Comparison of ENCODE assay signal across 15 cellular contexts in the genomic region with DNA sequence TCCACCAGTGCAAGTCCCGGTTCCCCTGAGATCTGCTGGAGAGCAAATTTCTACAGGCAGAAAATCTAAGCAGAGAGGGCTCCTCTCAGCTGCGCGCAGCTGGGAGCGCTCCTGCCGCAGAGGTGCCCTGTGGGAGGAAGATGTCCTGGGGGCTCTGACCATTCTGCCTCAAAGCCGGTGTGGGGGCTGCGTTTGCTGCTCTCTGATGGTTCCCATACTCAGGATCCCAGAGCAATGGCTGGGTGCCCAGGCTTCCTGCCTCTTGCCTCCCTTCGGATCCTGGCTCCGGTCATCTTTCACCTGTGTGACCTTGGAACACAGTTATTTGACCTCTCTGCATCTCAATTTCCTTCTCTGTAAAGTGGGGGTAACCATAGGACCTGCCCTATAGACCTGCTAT.
A peak's percentile ranks its signal among the peaks of the same experiment; 100 is the strongest.
DNase-seq lines count a peak whose midpoint lies in the region; ATAC-seq and TF ChIP-seq lines count a peak whose summit lies in the region.
"Had no signal": no experiment of that assay in that cellular context is flagged by ENCODE, and none has a peak within 500 bp of the region (broad histone marks: within the 10 kb centered on the region; RNA-seq: fewer than 3 reads in every experiment).

No MANE protein-coding gene starts in this region.

- H3K36me3 ChIP-seq in Loucy (ENCODE audit: insufficient read depth, low read length) = no peaks in the 10 kb centered on the region
- H3K36me3 ChIP-seq in esophagus muscularis mucosa = no peaks in the 10 kb centered on the region
- no peaks in the 10 kb centered on the region for H3K36me3 ChIP-seq in spleen

- no peak overlapping the region for H3K4me2 ChIP-seq in Loucy (ENCODE audit: low read depth, low read length, poor library complexity, severe bottlenecking)
- H3K4me2 ChIP-seq: A549 had no signal

- no peaks in the 10 kb centered on the region for H3F3A ChIP-seq in Loucy (ENCODE audit: low read depth)

- H3K27ac Mint-ChIP-seq in neural crest cell (ENCODE audit: unreplicated experiment) = peak overlapping the region; percentile 13
- H3K27ac Mint-ChIP-seq: CD8-positive, alpha-beta memory T cell; HFFc6 had no signal

- H3K9me3 ChIP-seq in Loucy (ENCODE audit: insufficient read depth, low read depth, low read length) (no peaks in the 10 kb centered on the region), esophagus muscularis mucosa (no peaks in the 10 kb centered on the region), spleen (no peaks in the 10 kb centered on the region)
- H3K9me3 ChIP-seq: A549, Caco-2 had no signal

- no peaks in the 10 kb centered on the region for H3K79me2 ChIP-seq in Loucy (ENCODE audit: insufficient read depth, low read length)

- H3K27ac ChIP-seq in esophagus muscularis mucosa (replicated peaks in 1 of 4) = no peak overlapping the region
- peak overlapping the region in 6 of 8 donors; percentile 11 to 82 (median 45) for H3K27ac ChIP-seq in spleen
- H3K27ac ChIP-seq: A549 had no signal

- H3K27me3 ChIP-seq in Loucy (ENCODE audit: insufficient read depth, low read length, poor library complexity, severe bottlenecking) (no peaks in the 10 kb centered on the region), esophagus muscularis mucosa (peaks cover 0 to 14% (median 2%) of the 10 kb centered on the region in 4 donors), spleen (replicated peaks in 1 of 7) (no peaks in the 10 kb centered on the region)

- intact Hi-C loops in esophagus muscularis mucosa (cut with DNase I) = no loop called here
- intact Hi-C loops in spleen (cut with DNase I; ENCODE audit: low total_unique reads) = no loop called here

- TF ChIP-seq POLR2A in esophagus muscularis mucosa (IDR thresholded peaks at IDR 0.05; ENCODE audit: low read depth) (no peak), spleen (IDR thresholded peaks at IDR 0.05) (no peak)

- H3K4me1 Mint-ChIP-seq in neural crest cell = peaks cover 33% of the 10 kb centered on the region
- H3K4me1 Mint-ChIP-seq: CD14-positive monocyte; CD8-positive, alpha-beta memory T cell had no signal

- WGBS in esophagus muscularis mucosa = 81% methylated on average over 5 of the region's 9 CpGs
- WGBS in spleen, 5 donors = 77 to 88% (median 78%) methylated on average over 8 to 9 of the region's 9 CpGs

- no peaks in the 10 kb centered on the region for H3K9me2 ChIP-seq in Loucy (replicated peaks; ENCODE audit: low read depth, low read length)

- H3K4me3 Mint-ChIP-seq in neural crest cell = no peak overlapping the region
- H3K4me3 Mint-ChIP-seq: CD14-positive monocyte; CD8-positive, alpha-beta memory T cell; HFFc6 had no signal

- H4K20me1 ChIP-seq in Loucy (ENCODE audit: insufficient read depth, low read length, poor library complexity, severe bottlenecking) = no peaks in the 10 kb centered on the region

- H3K36me3 Mint-ChIP-seq in neural crest cell (ENCODE audit: low read depth) = no peaks in the 10 kb centered on the region
- H3K36me3 Mint-ChIP-seq: CD14-positive monocyte had no signal

- no peaks in the 10 kb centered on the region for H3K27me3 Mint-ChIP-seq in neural crest cell (ENCODE audit: low read depth)

- H3K9me3 Mint-ChIP-seq in neural crest cell = no peaks in the 10 kb centered on the region
- H3K9me3 Mint-ChIP-seq: HFFc6 had no signal

- no peak for TF ChIP-seq CTCF in Loucy (conservative IDR thresholded peaks at IDR 0.05; ENCODE audit: low read length)
- no peak for TF ChIP-seq CTCF in esophagus muscularis mucosa (IDR thresholded peaks at IDR 0.05)
- TF ChIP-seq CTCF in neural crest cell (conservative IDR thresholded peaks at IDR 0.05) = no peak
- no peak for TF ChIP-seq CTCF in spleen (IDR thresholded peaks at IDR 0.05 in 8 of 11, conservative IDR thresholded peaks at IDR 0.05 in 3 of 11)

- H2AFZ ChIP-seq in Loucy (ENCODE audit: low read length) = peak overlapping the region; percentile 55; the same call in 1 of the 2 replicates

- H3K9ac ChIP-seq in Loucy (ENCODE audit: low read depth, low read length, poor library complexity, severe bottlenecking) = no peak overlapping the region

- DNase-seq in esophagus muscularis mucosa (ENCODE audit: extremely low spot score) = peak; percentile 57
- no peak for DNase-seq in neural crest cell (ENCODE audit: low read depth, low spot score)
- no peak for DNase-seq in spleen
- no peak for DNase-seq in hippocampal formation (lab: John Stamatoyannopoulos, UW)
- DNase-seq in NCI-H1092 (lab: John Stamatoyannopoulos, UW) = no peak
- DNase-seq: Caco-2; CD8-positive, alpha-beta memory T cell; HCEC 1CT; HFFc6 had no signal

- no peak for TF ChIP-seq EP300 in esophagus muscularis mucosa (IDR thresholded peaks at IDR 0.05)

- no peak for ATAC-seq in HG03442 (IDR thresholded peaks at IDR 0.05; ENCODE audit: unreplicated experiment)
- ATAC-seq: A549, GM12878, HepG2 had no signal

- no peak overlapping the region for H3K4me3 ChIP-seq in Loucy (ENCODE audit: low read length, poor library complexity, severe bottlenecking)
- no peak overlapping the region for H3K4me3 ChIP-seq in esophagus muscularis mucosa
- H3K4me3 ChIP-seq in spleen = no peak overlapping the region
- H3K4me3 ChIP-seq: A549, GM12878 had no signal

- H3K4me1 ChIP-seq in Loucy (ENCODE audit: insufficient read depth, low read length, poor library complexity, severe bottlenecking) = peaks cover 4% of the 10 kb centered on the region
- H3K4me1 ChIP-seq in esophagus muscularis mucosa = peaks cover 0 to 10% (median 2%) of the 10 kb centered on the region in 4 donors
- H3K4me1 ChIP-seq in spleen = peaks cover 0 to 14% (median 4%) of the 10 kb centered on the region in 6 donors
- H3K4me1 ChIP-seq: A549, Caco-2 had no signal

Comparison
In these comparisons a context has a peak if more than half of its experiments do, and no peak if none do; other contexts are left out.
1. H3K27ac ChIP-seq: peak in spleen (6 of 8); none in esophagus muscularis mucosa (0 of 4).